ENCODE assay signal across 28 cellular contexts in genomic region chr20:61598586-61598985, GRCh38.
"Had no signal": no experiment of that assay in that cellular context is flagged by ENCODE, and none has a peak within 500 bp of the region (broad histone marks: within the 10 kb centered on the region; RNA-seq: fewer than 3 reads in every experiment).

No MANE protein-coding gene starts in this region.

- H3K4me3 Mint-ChIP-seq: activated CD4-positive, alpha-beta memory T cell treated with anti-CD3 and anti-CD28 coated beads, Interleukin-2, amount 10 ng/mL, durations not matched to agents 7 days and 5 days; activated CD4-positive, alpha-beta T cell treated with anti-CD3 and anti-CD28 coated beads, Interleukin-2, amount 10 ng/mL, durations not matched to agents 7 days and 5 days; activated naive CD4-positive, alpha-beta T cell treated with anti-CD3 and anti-CD28 coated beads, Interleukin-2, amount 10 ng/mL, durations not matched to agents 7 days and 5 days; activated naive CD8-positive, alpha-beta T cell treated with anti-CD3 and anti-CD28 coated beads, Interleukin-2, amount 10 ng/mL, durations not matched to agents 7 days and 5 days; activated T-cell treated with anti-CD3 and anti-CD28 coated beads, Interleukin-2, amount 50 U/mL, for 24 hours; activated T-cell treated with anti-CD3 and anti-CD28 coated beads, Interleukin-2, amount 50 U/mL, for 72 hours; brain; dendritic cell treated with granulocyte-macrophage colony-stimulating factor and Interleukin-4, amounts not matched to agents 40 ng/mL and 50 ng/mL, for 4 days; endodermal cell had no signal

- H3K4me1 Mint-ChIP-seq: activated CD4-positive, alpha-beta memory T cell treated with anti-CD3 and anti-CD28 coated beads, Interleukin-2, amount 10 ng/mL, durations not matched to agents 7 days and 5 days; activated CD4-positive, alpha-beta T cell treated with anti-CD3 and anti-CD28 coated beads, Interleukin-2, amount 10 ng/mL, durations not matched to agents 7 days and 5 days; activated naive CD4-positive, alpha-beta T cell treated with anti-CD3 and anti-CD28 coated beads, Interleukin-2, amount 10 ng/mL, durations not matched to agents 7 days and 5 days; activated naive CD8-positive, alpha-beta T cell treated with anti-CD3 and anti-CD28 coated beads, Interleukin-2, amount 10 ng/mL, durations not matched to agents 7 days and 5 days; endodermal cell had no signal

- H3K27ac Mint-ChIP-seq: activated CD4-positive, alpha-beta memory T cell treated with anti-CD3 and anti-CD28 coated beads, Interleukin-2, amount 10 ng/mL, durations not matched to agents 7 days and 5 days; activated CD4-positive, alpha-beta T cell treated with anti-CD3 and anti-CD28 coated beads, Interleukin-2, amount 10 ng/mL, durations not matched to agents 7 days and 5 days; activated naive CD4-positive, alpha-beta T cell treated with anti-CD3 and anti-CD28 coated beads, Interleukin-2, amount 10 ng/mL, durations not matched to agents 7 days and 5 days; activated naive CD4-positive, alpha-beta T cell treated with anti-CD3 and anti-CD28 coated beads, Interleukin-2, amount 50 U/mL, for 72 hours; activated naive CD8-positive, alpha-beta T cell treated with anti-CD3 and anti-CD28 coated beads, Interleukin-2, amount 10 ng/mL, durations not matched to agents 7 days and 5 days; activated T-cell treated with anti-CD3 and anti-CD28 coated beads, Interleukin-2, amount 50 U/mL, for 24 hours; activated T-cell treated with anti-CD3 and anti-CD28 coated beads, Interleukin-2, amount 50 U/mL, for 72 hours; dendritic cell treated with granulocyte-macrophage colony-stimulating factor and Interleukin-4, amounts not matched to agents 40 ng/mL and 50 ng/mL, for 4 days; endodermal cell had no signal

- DNase-seq: activated CD4-positive, alpha-beta memory T cell treated with anti-CD3 and anti-CD28 coated beads, Interleukin-2, amount 10 ng/mL, durations not matched to agents 7 days and 5 days; activated CD4-positive, alpha-beta T cell treated with anti-CD3 and anti-CD28 coated beads for 1 hour; activated CD4-positive, alpha-beta T cell treated with anti-CD3 and anti-CD28 coated beads for 4 hours; activated CD4-positive, alpha-beta T cell treated with anti-CD3 and anti-CD28 coated beads, Interleukin-2, amount 10 ng/mL, durations not matched to agents 7 days and 5 days; activated CD4-positive, alpha-beta T cell treated with anti-CD3 and anti-CD28 coated beads, Interleukin-2, amount 50 U/mL, for 4 hours; activated CD8-positive, alpha-beta memory T cell treated with anti-CD3 and anti-CD28 coated beads, Interleukin-2, amount 50 U/mL, for 48 hours; activated gamma-delta T cell; activated naive CD4-positive, alpha-beta T cell; activated naive CD4-positive, alpha-beta T cell treated with anti-CD3 and anti-CD28 coated beads, Interleukin-2, amount 10 ng/mL, durations not matched to agents 7 days and 5 days; activated naive CD8-positive, alpha-beta T cell treated with anti-CD3 and anti-CD28 coated beads, Interleukin-2, amount 10 ng/mL, durations not matched to agents 7 days and 5 days; activated T-cell treated with anti-CD3 and anti-CD28 coated beads for 4 hours; activated T-cell treated with anti-CD3 and anti-CD28 coated beads, Interleukin-2, amount 50 U/mL, for 24 hours; activated T-cell treated with anti-CD3 and anti-CD28 coated beads, Interleukin-2, amount 50 U/mL, for 72 hours; central memory CD4-positive, alpha-beta T cell; cerebellar nuclear complex; dorsolateral prefrontal cortex; effector memory CD4-positive, alpha-beta T cell; foreskin fibroblast; T-helper 2 cell had no signal

- H3K4me3 ChIP-seq: ascending aorta, breast epithelium, cardiac muscle cell, coronary artery had no signal

- H3K27me3 Mint-ChIP-seq: activated CD4-positive, alpha-beta memory T cell treated with anti-CD3 and anti-CD28 coated beads, Interleukin-2, amount 10 ng/mL, durations not matched to agents 7 days and 5 days; activated CD4-positive, alpha-beta T cell treated with anti-CD3 and anti-CD28 coated beads, Interleukin-2, amount 10 ng/mL, durations not matched to agents 7 days and 5 days; activated naive CD4-positive, alpha-beta T cell treated with anti-CD3 and anti-CD28 coated beads, Interleukin-2, amount 10 ng/mL, durations not matched to agents 7 days and 5 days; activated naive CD8-positive, alpha-beta T cell treated with anti-CD3 and anti-CD28 coated beads, Interleukin-2, amount 10 ng/mL, durations not matched to agents 7 days and 5 days; activated T-cell treated with anti-CD3 and anti-CD28 coated beads, Interleukin-2, amount 50 U/mL, for 24 hours; brain; dendritic cell treated with granulocyte-macrophage colony-stimulating factor and Interleukin-4, amounts not matched to agents 40 ng/mL and 50 ng/mL, for 4 days had no signal

- H3K36me3 ChIP-seq: ascending aorta, breast epithelium, cardiac muscle cell had no signal

- H3K27ac ChIP-seq: ascending aorta, breast epithelium, cardiac muscle cell, coronary artery had no signal

- H3K27me3 ChIP-seq: ascending aorta, cardiac muscle cell, dorsolateral prefrontal cortex had no signal

- H3K4me1 ChIP-seq: ascending aorta, breast epithelium had no signal

- ATAC-seq: activated naive CD4-positive, alpha-beta T cell treated with anti-CD3 and anti-CD28 coated beads, Interleukin-2, amount 50 U/mL, for 72 hours; activated T-cell treated with anti-CD3 and anti-CD28 coated beads, Interleukin-2, amount 50 U/mL, for 72 hours; esophagus mucosa had no signal

- H3K36me3 Mint-ChIP-seq: activated naive CD4-positive, alpha-beta T cell treated with anti-CD3 and anti-CD28 coated beads, Interleukin-2, amount 10 ng/mL, durations not matched to agents 7 days and 5 days; activated naive CD8-positive, alpha-beta T cell treated with anti-CD3 and anti-CD28 coated beads, Interleukin-2, amount 10 ng/mL, durations not matched to agents 7 days and 5 days had no signal
